8 cellular contexts compared by ENCODE assay signal in genomic region chr2:232502901-232503791, GRCh38. TPM values are rescaled to one million over a fixed set of nuclear protein-coding genes. Genes with fewer than 3 reads are reported as not detected.
DNase-seq lines count a peak whose midpoint lies in the region; ATAC-seq and TF ChIP-seq lines count a peak whose summit lies in the region.

No MANE protein-coding gene starts in this region.

- 1 to 3% (median 2%) methylated on average over 63 to 76 of the region's 76 CpGs for WGBS in ovary, 3 donors

- ATAC-seq in foreskin keratinocyte (peak; percentile 12), HG03457 (IDR thresholded peaks at IDR 0.05; ENCODE audit: unreplicated experiment) (no peak)

- no peaks in the 10 kb centered on the region for H3K9me3 ChIP-seq in ovary

- peaks cover 77% of the 10 kb centered on the region for H3K27me3 ChIP-seq in foreskin keratinocyte
- H3K27me3 ChIP-seq in ovary, result no peaks in the 10 kb centered on the region

- TF ChIP-seq EP300 in ovary (IDR thresholded peaks at IDR 0.05), result peak; percentile 32

- TF ChIP-seq POLR2A in ovary (IDR thresholded peaks at IDR 0.05), result peak; percentile 66

- H3K4me1 ChIP-seq in foreskin keratinocyte (no peaks in the 10 kb centered on the region), ovary (ENCODE audit: insufficient read depth) (peaks cover 16% of the 10 kb centered on the region)

- no peaks in the 10 kb centered on the region for H3K36me3 ChIP-seq in ovary

- peak; percentile 47 for DNase-seq in NCI-H1436 (lab: John Stamatoyannopoulos, UW)
- DNase-seq in NCI-H1436 treated with DMSO at 0.1 percent for 48 hours (lab: John Stamatoyannopoulos, UW), result no peak
- DNase-seq in activated T-cell treated with anti-CD3 and anti-CD28 coated beads, Interleukin-2, amount 50 U/mL, for 48 hours, result peak; percentile 56 to 64
- no peak for DNase-seq in foreskin keratinocyte
- DNase-seq in ovary, result peak; percentile 73 to 92 (median 89)
- DNase-seq in KG1 (lab: John Stamatoyannopoulos, UW), result no peak
- no peak for DNase-seq in kidney tubule cell (ENCODE audit: low spot score)

- no peak for TF ChIP-seq CTCF in foreskin keratinocyte (conservative IDR thresholded peaks at IDR 0.05)
- TF ChIP-seq CTCF in ovary (IDR thresholded peaks at IDR 0.05), result no peak

- peak overlapping the region; percentile 22 for H3K4me3 ChIP-seq in ovary

- intact Hi-C loops in ovary (cut with DNase I), result no loop called here

- H3K27ac ChIP-seq in foreskin keratinocyte (no peak overlapping the region), ovary (peak overlapping the region; percentile 88 to 97)

RNA-seq across cellular contexts. Expression of gene ECEL1, which starts 15.5 kb away (rescaled TPM):
- not detected in 2 replicates for total RNA-seq in foreskin keratinocyte
- polyA plus RNA-seq in foreskin keratinocyte, result not detected in 2 replicates
- total RNA-seq in ovary, result 100 to 1,000 TPM in 2 of 7 donors, 10 to 100 TPM in 5; 34.8 to 251 (median 48.8) TPM
- polyA plus RNA-seq in ovary, result 10 to 100 TPM in 1 of 2 donors, 1 to 10 TPM in 1; 2.4 to 41.9 TPM

RNA-seq across cellular contexts. Expression of gene PRSS56, which starts 17.0 kb away (rescaled TPM):
- total RNA-seq in foreskin keratinocyte (not detected in 2 replicates), ovary (under 1 TPM in 2 of 7 donors, not detected in 5; 0.27 to 0.35 TPM)
- polyA plus RNA-seq in foreskin keratinocyte (not detected in 2 replicates), ovary (not detected)

RNA-seq across cellular contexts. Expression of gene CHRND, which starts 22.8 kb away (rescaled TPM):
- total RNA-seq in foreskin keratinocyte (not detected in 2 replicates), ovary (under 1 TPM in 2 of 7 donors, not detected in 5; 0.28 to 0.40 TPM)
- polyA plus RNA-seq in foreskin keratinocyte (not detected in 2 replicates), ovary (not detected)

RNA-seq across cellular contexts. Expression of gene CHRNG, which starts 36.3 kb away (rescaled TPM):
- total RNA-seq in foreskin keratinocyte (not detected in 2 replicates), ovary (not detected)
- polyA plus RNA-seq in foreskin keratinocyte (not detected in 2 replicates), ovary (not detected)

RNA-seq across cellular contexts. Expression of gene ALPI, which starts 47.2 kb away (rescaled TPM):
- total RNA-seq in foreskin keratinocyte (not detected in 2 replicates), ovary (under 1 TPM in 1 of 7 donors, not detected in 6; 0.72 TPM)
- polyA plus RNA-seq in foreskin keratinocyte (not detected in 2 replicates), ovary (not detected)

Comparison
In these comparisons a context has a peak if more than half of its experiments do, and no peak if none do; other contexts are left out.
1. DNase-seq: peak in NCI-H1436 (single experiment), activated T-cell treated with anti-CD3 and anti-CD28 coated beads, Interleukin-2, amount 50 U/mL, for 48 hours (2 of 2) and ovary (5 of 5); none in NCI-H1436 treated with DMSO at 0.1 percent for 48 hours (single experiment), foreskin keratinocyte (0 of 2), KG1 (single experiment) and kidney tubule cell (single experiment).
2. RNA of gene ECEL1, which starts 15.5 kb away (total RNA-seq): 34.8 to 251 TPM in ovary; not detected in foreskin keratinocyte; every median in the first group is over 10 times any median in the second.